11 cellular contexts compared by ENCODE assay signal in the genomic region with DNA sequence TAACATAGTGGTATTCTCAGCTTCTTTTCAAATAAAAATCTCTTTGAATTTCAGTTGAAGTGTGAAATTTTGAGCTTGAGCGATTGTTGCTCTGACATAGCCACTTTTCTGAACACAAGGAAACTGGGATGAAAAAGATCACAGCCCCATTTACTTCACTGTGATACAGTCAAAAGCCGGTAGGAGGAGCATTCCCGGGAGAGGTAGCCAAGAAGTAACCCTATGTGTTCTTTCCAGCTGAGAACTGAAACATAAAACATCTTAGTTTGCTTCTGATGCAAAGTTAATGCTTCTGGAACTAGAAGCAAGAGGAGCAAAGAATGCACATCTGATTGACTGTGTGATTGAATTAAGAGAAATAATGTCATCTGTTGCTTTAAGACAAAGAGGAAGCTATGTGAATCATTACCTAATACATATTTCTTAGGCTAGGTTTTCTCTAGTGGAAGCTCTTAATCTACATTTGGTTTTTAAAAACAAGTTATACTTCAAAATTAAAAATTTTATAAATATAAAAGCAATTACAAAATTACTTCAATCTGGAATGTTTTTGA.
DNase-seq lines count a peak whose midpoint lies in the region; ATAC-seq and TF ChIP-seq lines count a peak whose summit lies in the region.
"Had no signal": no experiment of that assay in that cellular context is flagged by ENCODE, and none has a peak within 500 bp of the region (broad histone marks: within the 10 kb centered on the region; RNA-seq: fewer than 3 reads in every experiment).

No MANE protein-coding gene starts in this region.

- H3K4me1 Mint-ChIP-seq in Caco-2 (ENCODE audit: low read depth, unreplicated experiment): no peaks in the 10 kb centered on the region
- H3K4me1 Mint-ChIP-seq in chondrocyte (ENCODE audit: low read depth): peaks cover 10% of the 10 kb centered on the region
- H3K4me1 Mint-ChIP-seq in natural killer cell treated with Interleukin-12 subunit alpha and Interleukin-12 subunit beta and Interleukin-15 and Interleukin-18, amount 100 ng/mL, for 72 hours (ENCODE audit: low read depth in 2 of 2): peaks cover 0 to 5% of the 10 kb centered on the region in 2 donors
- H3K4me1 Mint-ChIP-seq: stimulated activated memory B cell treated with anti-CD40 and anti-IgM and Interleukin-4, amounts not matched to agents 10 μg/mL and 1 μg/mL and 100 μg/mL, for 72 hours had no signal

- CTCF ChIA-PET in Caco-2 (lab: Charles Lee): interaction anchor here (0.6 kb wide), 1 partner anchor 70 kb away, joined by 4 read pairs; no protein-coding TSS in a partner anchor

- H3K27ac Mint-ChIP-seq in Caco-2 (ENCODE audit: unreplicated experiment) (no peak overlapping the region), chondrocyte (ENCODE audit: unreplicated experiment) (no peak overlapping the region)
- H3K27ac Mint-ChIP-seq in natural killer cell treated with Interleukin-12 subunit alpha and Interleukin-12 subunit beta and Interleukin-15 and Interleukin-18, amount 100 ng/mL, for 72 hours: no peak overlapping the region
- H3K27ac Mint-ChIP-seq: dendritic cell treated with granulocyte-macrophage colony-stimulating factor and Interleukin-4, amounts not matched to agents 40 ng/mL and 50 ng/mL, for 4 days; stimulated activated memory B cell treated with anti-CD40 and anti-IgM and Interleukin-4, amounts not matched to agents 10 μg/mL and 1 μg/mL and 100 μg/mL, for 72 hours had no signal

- H3K4me3 Mint-ChIP-seq in Caco-2 (ENCODE audit: unreplicated experiment): no peak overlapping the region
- no peak overlapping the region for H3K4me3 Mint-ChIP-seq in chondrocyte (ENCODE audit: unreplicated experiment)
- H3K4me3 Mint-ChIP-seq in natural killer cell treated with Interleukin-12 subunit alpha and Interleukin-12 subunit beta and Interleukin-15 and Interleukin-18, amount 100 ng/mL, for 72 hours: no peak overlapping the region
- H3K4me3 Mint-ChIP-seq: dendritic cell treated with granulocyte-macrophage colony-stimulating factor and Interleukin-4, amounts not matched to agents 40 ng/mL and 50 ng/mL, for 4 days; stimulated activated memory B cell treated with anti-CD40 and anti-IgM and Interleukin-4, amounts not matched to agents 10 μg/mL and 1 μg/mL and 100 μg/mL, for 72 hours had no signal

- H3K4me1 ChIP-seq in Caco-2: peaks cover 7% of the 10 kb centered on the region; the same call in 1 of the 2 replicates
- H3K4me1 ChIP-seq in lower lobe of right lung: peaks cover 4% of the 10 kb centered on the region
- H3K4me1 ChIP-seq: SJSA1 had no signal

- H3K27me3 ChIP-seq in Caco-2 (replicated peaks; ENCODE audit: control insufficient read depth, insufficient read depth, low read length): no peaks in the 10 kb centered on the region
- no peaks in the 10 kb centered on the region for H3K27me3 ChIP-seq in lower lobe of right lung (ENCODE audit: low read depth)
- H3K27me3 ChIP-seq: SJSA1 had no signal

- no peak overlapping the region for H3K4me3 ChIP-seq in Caco-2 (ENCODE audit: low read depth, low read length)
- H3K4me3 ChIP-seq in lower lobe of right lung: no peak overlapping the region
- H3K4me3 ChIP-seq: SJSA1 had no signal

- intact Hi-C loops in Caco-2 (cut with micrococcal nuclease; ENCODE audit: unreplicated experiment) (loop anchor here (10.0 kb wide), 1 partner anchor 472 kb away; no protein-coding TSS in a partner anchor), lower lobe of right lung (cut with DNase I) (no loop called here)

- no peak for ATAC-seq in lower lobe of right lung
- no peak for ATAC-seq in HG03025 (IDR thresholded peaks at IDR 0.05; ENCODE audit: low FRiP score, unreplicated experiment)
- no peak for ATAC-seq in left lobe of liver
- ATAC-seq in natural killer cell treated with Interleukin-12 subunit alpha and Interleukin-12 subunit beta and Interleukin-15 and Interleukin-18, amount 100 ng/mL, for 72 hours: no peak
- ATAC-seq: stimulated activated memory B cell treated with anti-CD40 and anti-IgM and Interleukin-4, amounts not matched to agents 10 μg/mL and 1 μg/mL and 100 μg/mL, for 72 hours had no signal

- H3K36me3 Mint-ChIP-seq in Caco-2 (ENCODE audit: insufficient read depth, unreplicated experiment) (no peaks in the 10 kb centered on the region), chondrocyte (ENCODE audit: low read depth) (no peaks in the 10 kb centered on the region)
- no peaks in the 10 kb centered on the region for H3K36me3 Mint-ChIP-seq in natural killer cell treated with Interleukin-12 subunit alpha and Interleukin-12 subunit beta and Interleukin-15 and Interleukin-18, amount 100 ng/mL, for 72 hours
- H3K36me3 Mint-ChIP-seq: stimulated activated memory B cell treated with anti-CD40 and anti-IgM and Interleukin-4, amounts not matched to agents 10 μg/mL and 1 μg/mL and 100 μg/mL, for 72 hours had no signal

- H3K9me3 ChIP-seq in Caco-2 (no peaks in the 10 kb centered on the region), lower lobe of right lung (no peaks in the 10 kb centered on the region)
- H3K9me3 ChIP-seq: SJSA1 had no signal

- H3K9me3 Mint-ChIP-seq in Caco-2 (ENCODE audit: unreplicated experiment): no peaks in the 10 kb centered on the region
- H3K9me3 Mint-ChIP-seq in chondrocyte (ENCODE audit: low read depth): no peaks in the 10 kb centered on the region
- H3K9me3 Mint-ChIP-seq in natural killer cell treated with Interleukin-12 subunit alpha and Interleukin-12 subunit beta and Interleukin-15 and Interleukin-18, amount 100 ng/mL, for 72 hours: no peaks in the 10 kb centered on the region
- H3K9me3 Mint-ChIP-seq: dendritic cell treated with granulocyte-macrophage colony-stimulating factor and Interleukin-4, amounts not matched to agents 40 ng/mL and 50 ng/mL, for 4 days had no signal

- H3K36me3 ChIP-seq in Caco-2 (ENCODE audit: control insufficient read depth, insufficient read depth, low read length) (no peaks in the 10 kb centered on the region), lower lobe of right lung (no peaks in the 10 kb centered on the region)
- H3K36me3 ChIP-seq: SJSA1 had no signal

- POLR2A ChIA-PET in Caco-2 (lab: Charles Lee): no interaction called here

- H3K27me3 Mint-ChIP-seq in Caco-2 (ENCODE audit: insufficient read depth, unreplicated experiment) (peaks cover 4% of the 10 kb centered on the region), chondrocyte (ENCODE audit: low read depth) (no peaks in the 10 kb centered on the region)
- no peaks in the 10 kb centered on the region for H3K27me3 Mint-ChIP-seq in natural killer cell treated with Interleukin-12 subunit alpha and Interleukin-12 subunit beta and Interleukin-15 and Interleukin-18, amount 100 ng/mL, for 72 hours
- H3K27me3 Mint-ChIP-seq: dendritic cell treated with granulocyte-macrophage colony-stimulating factor and Interleukin-4, amounts not matched to agents 40 ng/mL and 50 ng/mL, for 4 days; stimulated activated memory B cell treated with anti-CD40 and anti-IgM and Interleukin-4, amounts not matched to agents 10 μg/mL and 1 μg/mL and 100 μg/mL, for 72 hours had no signal

- no peak overlapping the region for H3K27ac ChIP-seq in lower lobe of right lung
- H3K27ac ChIP-seq: SJSA1 had no signal

- TF ChIP-seq CTCF in Caco-2 (IDR thresholded peaks at IDR 0.05; ENCODE audit: insufficient read depth in 1 of 2, low read depth in 1 of 2, low read length in 1 of 2, severe bottlenecking in 1 of 2, unreplicated experiment in 1 of 2) (peak; percentile 10 to 18), chondrocyte (IDR thresholded peaks at IDR 0.05) (peak; percentile 75), lower lobe of right lung (IDR thresholded peaks at IDR 0.05) (peak; percentile 22)

- DNase-seq in Caco-2: peak in 1 of 2 experiments; percentile 6
- DNase-seq in MV-4-11 (lab: John Stamatoyannopoulos, UW): peak; percentile 32
- no peak for DNase-seq in chondrocyte (ENCODE audit: low spot score)
- no peak for DNase-seq in lower lobe of right lung
- no peak for DNase-seq in left lobe of liver (ENCODE audit: low spot score)
- DNase-seq in natural killer cell treated with Interleukin-12 subunit alpha and Interleukin-12 subunit beta and Interleukin-15 and Interleukin-18, amount 100 ng/mL, for 72 hours (ENCODE audit: low spot score): no peak
- no peak for DNase-seq in 8988T

- BruUV-seq in Caco-2 (replicated peaks; lab: Mats Ljungman, UMichigan): no TSS peak

Comparison
In these comparisons a context has a peak if more than half of its experiments do, and no peak if none do; other contexts are left out.
1. CTCF ChIP-seq: peak in every context shown above with its lines; median percentile 75 in chondrocyte; 22 in lower lobe of right lung; 14 in Caco-2.